Comparison of ENCODE assay signal across 1 cellular context in genomic region chr5:139745800-139746690, GRCh38.
A peak's percentile ranks its signal among the peaks of the same experiment; 100 is the strongest.
TF ChIP-seq lines count a peak whose summit lies in the region.

No MANE protein-coding gene starts in this region.

TF ChIP-seq in HepG2, 621 proteins besides CTCF, POLR2A, EP300 and RAD21 (continued from another document and continues in another):
- TF ChIP-seq CREB3 (CRISPR knock-in tag; IDR thresholded peaks at IDR 0.05) (no peak), HHEX (CRISPR knock-in tag; IDR thresholded peaks at IDR 0.05) (no peak), PBX3 (CRISPR knock-in tag; IDR thresholded peaks at IDR 0.05; ENCODE audit: borderline replicate concordance) (0 out of 2 replicates have a peak, but pooled peaks have one; percentile 52), ZNF567 (CRISPR knock-in tag; IDR thresholded peaks at IDR 0.05; ENCODE audit: borderline replicate concordance) (no peak), HOXA7 (CRISPR knock-in tag; IDR thresholded peaks at IDR 0.05) (no peak), MEF2D (CRISPR knock-in tag; IDR thresholded peaks at IDR 0.05) (peak; percentile 62), ZNF674 (CRISPR knock-in tag; IDR thresholded peaks at IDR 0.05; ENCODE audit: low read depth) (no peak), ZBTB40 (IDR thresholded peaks at IDR 0.05) (no peak), ZBTB40 (CRISPR knock-in tag; IDR thresholded peaks at IDR 0.05) (0 out of 2 replicates have a peak, but pooled peaks have one; percentile 1), ZNF30 (CRISPR knock-in tag; IDR thresholded peaks at IDR 0.05) (no peak), ATRX (CRISPR knock-in tag; IDR thresholded peaks at IDR 0.05; ENCODE audit: borderline replicate concordance) (no peak), ISL2 (CRISPR knock-in tag; IDR thresholded peaks at IDR 0.05) (no peak; the same call in 1 of the 2 replicates), SNAI1 (CRISPR knock-in tag; IDR thresholded peaks at IDR 0.05; ENCODE audit: borderline replicate concordance) (0 out of 2 replicates have a peak, but pooled peaks have one; percentile 12), PTBP1 (IDR thresholded peaks at IDR 0.05; ENCODE audit: low read depth, low read length, poor library complexity, severe bottlenecking) (no peak), ZNF839 (CRISPR knock-in tag; IDR thresholded peaks at IDR 0.05; ENCODE audit: borderline replicate concordance) (no peak), LCORL (IDR thresholded peaks at IDR 0.05) (no peak), LCORL (CRISPR knock-in tag; IDR thresholded peaks at IDR 0.05) (0 out of 2 replicates have a peak, but pooled peaks have one; percentile 21), CC2D1A (CRISPR knock-in tag; IDR thresholded peaks at IDR 0.05) (no peak), ZGPAT (CRISPR knock-in tag; IDR thresholded peaks at IDR 0.05) (peak; percentile 76; the same call in 1 of the 2 replicates), MAFG (CRISPR knock-in tag; IDR thresholded peaks at IDR 0.05) (no peak), NKX3-1 (CRISPR knock-in tag; IDR thresholded peaks at IDR 0.05) (peak; percentile 53; the same call in 1 of the 2 replicates), ZNF740 (CRISPR knock-in tag; IDR thresholded peaks at IDR 0.05) (peak; percentile 77), DMTF1 (CRISPR knock-in tag; IDR thresholded peaks at IDR 0.05) (no peak), FOXP1 (IDR thresholded peaks at IDR 0.05) (no peak), FOXP1 (CRISPR knock-in tag; IDR thresholded peaks at IDR 0.05) (no peak), ESRRA (CRISPR knock-in tag; IDR thresholded peaks at IDR 0.05; ENCODE audit: low read depth) (0 out of 2 replicates have a peak, but pooled peaks have one; percentile 46), ZNF263 (CRISPR knock-in tag; IDR thresholded peaks at IDR 0.05) (0 out of 2 replicates have a peak, but pooled peaks have one; percentile 44), PATZ1 (CRISPR knock-in tag; IDR thresholded peaks at IDR 0.05) (peak; percentile 91), HNF4A (CRISPR knock-in tag; IDR thresholded peaks at IDR 0.05) (peak; percentile 8; the same call in 1 of the 2 replicates), TBX2 (CRISPR knock-in tag; IDR thresholded peaks at IDR 0.05; ENCODE audit: borderline replicate concordance) (peak; percentile 56; the same call in 1 of the 2 replicates), ZNF224 (CRISPR knock-in tag; IDR thresholded peaks at IDR 0.05) (no peak), SIX4 (CRISPR knock-in tag; IDR thresholded peaks at IDR 0.05) (no peak), ZNF576 (CRISPR knock-in tag; IDR thresholded peaks at IDR 0.05) (no peak), HNRNPLL (IDR thresholded peaks at IDR 0.05; ENCODE audit: low read depth, low read length, poor library complexity, severe bottlenecking) (peak; percentile 23), NFYC (CRISPR knock-in tag; IDR thresholded peaks at IDR 0.05) (peak; percentile 75), MXI1 (IDR thresholded peaks at IDR 0.05; ENCODE audit: borderline replicate concordance, low read depth, low read length) (0 out of 3 replicates have a peak, but pooled peaks have one; percentile 21), CBFB (CRISPR knock-in tag; IDR thresholded peaks at IDR 0.05) (0 out of 2 replicates have a peak, but pooled peaks have one; percentile 39), PAF1 (CRISPR knock-in tag; IDR thresholded peaks at IDR 0.05) (no peak), ZKSCAN8 (CRISPR knock-in tag; IDR thresholded peaks at IDR 0.05; ENCODE audit: borderline replicate concordance) (no peak), ZNF264 (CRISPR knock-in tag; IDR thresholded peaks at IDR 0.05) (0 out of 2 replicates have a peak, but pooled peaks have one; percentile 27), ZNF333 (CRISPR knock-in tag; IDR thresholded peaks at IDR 0.05; ENCODE audit: borderline replicate concordance) (peak; percentile 69; the same call in 1 of the 2 replicates), NCOA1 (CRISPR knock-in tag; IDR thresholded peaks at IDR 0.05) (no peak), ZNF775 (CRISPR knock-in tag; IDR thresholded peaks at IDR 0.05; ENCODE audit: borderline replicate concordance) (no peak), SNRNP70 (IDR thresholded peaks at IDR 0.05; ENCODE audit: low read depth, low read length) (no peak), RFX1 (IDR thresholded peaks at IDR 0.05) (no peak), ZMYM2 (CRISPR knock-in tag; IDR thresholded peaks at IDR 0.05) (no peak), ZNF652 (CRISPR knock-in tag; IDR thresholded peaks at IDR 0.05; ENCODE audit: borderline replicate concordance, low read depth) (0 out of 2 replicates have a peak, but pooled peaks have one; percentile 15), ZNF607 (CRISPR knock-in tag; IDR thresholded peaks at IDR 0.05; ENCODE audit: borderline replicate concordance) (no peak; the same call in 1 of the 2 replicates), NR1H2 (CRISPR knock-in tag; IDR thresholded peaks at IDR 0.05; ENCODE audit: borderline replicate concordance, low read depth) (no peak), MED8 (CRISPR knock-in tag; IDR thresholded peaks at IDR 0.05; ENCODE audit: insufficient replicate concordance) (no peak), ZNF784 (CRISPR knock-in tag; IDR thresholded peaks at IDR 0.05; ENCODE audit: borderline replicate concordance) (no peak)
